Comparison of ENCODE assay signal across 19 cellular contexts in genomic region chr11:72445423-72445822, GRCh38. TPM values are rescaled to one million over a fixed set of nuclear protein-coding genes. Genes with fewer than 3 reads are reported as not detected.
DNase-seq lines count a peak whose midpoint lies in the region; ATAC-seq, FAIRE-seq and TF ChIP-seq lines count a peak whose summit lies in the region.
"Had no signal": no experiment of that assay in that cellular context is flagged by ENCODE, and none has a peak within 500 bp of the region (broad histone marks: within the 10 kb centered on the region; RNA-seq: fewer than 3 reads in every experiment).

No MANE protein-coding gene starts in this region.

- no peak overlapping the region for H3K4ac ChIP-seq in IMR-90 (ENCODE audit: low read depth, low read length)

- H3K23ac ChIP-seq in IMR-90 (ENCODE audit: low read depth, low read length), result no peak overlapping the region

- dilution Hi-C loops in IMR-90 (cut with HindIII; ENCODE audit: low sequenced_read_pairs, unreplicated experiment), result no loop called here

- H3K27ac ChIP-seq in HepG2 (ENCODE audit: extremely low read length, insufficient read depth, low read length) (no peak overlapping the region), right lobe of liver (no peak overlapping the region), IMR-90 (ENCODE audit: insufficient read depth, low read length) (no peak overlapping the region)
- H3K27ac ChIP-seq: C4-2B had no signal

- H3K9me3 ChIP-seq in HepG2 (ENCODE audit: low read length) (no peaks in the 10 kb centered on the region), right lobe of liver (no peaks in the 10 kb centered on the region), IMR-90 (ENCODE audit: control insufficient read depth, insufficient read depth, low read length) (no peaks in the 10 kb centered on the region)

- in situ Hi-C loops in HepG2 (cut with HindIII; ENCODE audit: extremely low pct_ligation_motif_present, low pct_unique_long_range_greater_than_20kb), result no loop called here
- in situ Hi-C loops in IMR-90 (cut with MboI; ENCODE audit: low sequenced_read_pairs), result no loop called here

- H3K4me1 ChIP-seq in HepG2 (ENCODE audit: insufficient read depth, low read length) (no peaks in the 10 kb centered on the region), right lobe of liver (no peaks in the 10 kb centered on the region), IMR-90 (ENCODE audit: control insufficient read depth, insufficient read depth, low read length) (no peaks in the 10 kb centered on the region)

- no peak overlapping the region for H2AK5ac ChIP-seq in IMR-90 (ENCODE audit: low read depth, low read length)

- no peak for DNase-seq in HepG2 (ENCODE audit: low spot score)
- DNase-seq in right lobe of liver, result no peak
- DNase-seq in IMR-90, result no peak
- DNase-seq in activated T-cell treated with anti-CD3 and anti-CD28 coated beads, Interleukin-2, amount 50 U/mL, for 24 hours, result no peak
- DNase-seq in NCI-H1105 (lab: John Stamatoyannopoulos, UW), result no peak
- DNase-seq: 8988T; CD4-positive, alpha-beta T cell; CD8-positive, alpha-beta memory T cell; DMS53; DMS79 treated with DMSO at 0.1 percent for 48 hours; GF-D8; GOT3; H7; HCEC 1CT had no signal

- H3K4me2 ChIP-seq in HepG2 (ENCODE audit: low read depth, low read length), result no peak overlapping the region
- H3K4me2 ChIP-seq in IMR-90 (ENCODE audit: low read depth, low read length), result no peak overlapping the region

- no peak overlapping the region for H2BK5ac ChIP-seq in IMR-90 (ENCODE audit: low read depth, low read length, poor library complexity, severe bottlenecking)

- ATAC-seq in HepG2, result no peak
- no peak for ATAC-seq in right lobe of liver
- ATAC-seq in IMR-90 (ENCODE audit: low read depth), result no peak
- no peak for ATAC-seq in GM19351 (IDR thresholded peaks at IDR 0.05; ENCODE audit: unreplicated experiment)

- no peak for FAIRE-seq in HepG2 (lab: Jason Lieb, UNC)
- FAIRE-seq: GM12891, GM18507 had no signal

- no peak overlapping the region for H3K14ac ChIP-seq in IMR-90 (replicated peaks; ENCODE audit: low read depth, low read length)

- CTCF ChIA-PET in HepG2 (lab: Yijun Ruan, JAX; ENCODE audit: low intra/inter-chr PET ratio, low total read pairs), result no interaction called here
- CTCF ChIA-PET in IMR-90 (lab: Yijun Ruan, JAX), result interaction anchor here (1.3 kb wide), 1 partner anchor 14 kb away, joined by 4 read pairs; no protein-coding TSS in a partner anchor

- H3K27ac Mint-ChIP-seq in dendritic cell treated with granulocyte-macrophage colony-stimulating factor and Interleukin-4, amounts not matched to agents 40 ng/mL and 50 ng/mL, for 4 days, result peak overlapping the region; percentile 48
- no peak overlapping the region for H3K27ac Mint-ChIP-seq in activated T-cell treated with anti-CD3 and anti-CD28 coated beads, Interleukin-2, amount 50 U/mL, for 24 hours
- H3K27ac Mint-ChIP-seq: CD4-positive, alpha-beta T cell had no signal

- H3K4me3 Mint-ChIP-seq in dendritic cell treated with granulocyte-macrophage colony-stimulating factor and Interleukin-4, amounts not matched to agents 40 ng/mL and 50 ng/mL, for 4 days, result no peak overlapping the region
- H3K4me3 Mint-ChIP-seq in activated T-cell treated with anti-CD3 and anti-CD28 coated beads, Interleukin-2, amount 50 U/mL, for 24 hours, result no peak overlapping the region
- H3K4me3 Mint-ChIP-seq: CD4-positive, alpha-beta T cell; CD8-positive, alpha-beta memory T cell had no signal

- TF ChIP-seq EP300 in HepG2 (IDR thresholded peaks at IDR 0.05; ENCODE audit: low read depth in 2 of 2, low read length in 2 of 2), result no peak
- TF ChIP-seq EP300 in HepG2 (CRISPR knock-in tag; IDR thresholded peaks at IDR 0.05; ENCODE audit: borderline replicate concordance), result no peak

- H3K36me3 Mint-ChIP-seq in dendritic cell treated with granulocyte-macrophage colony-stimulating factor and Interleukin-4, amounts not matched to agents 40 ng/mL and 50 ng/mL, for 4 days (ENCODE audit: low read depth), result no peaks in the 10 kb centered on the region
- no peaks in the 10 kb centered on the region for H3K36me3 Mint-ChIP-seq in activated T-cell treated with anti-CD3 and anti-CD28 coated beads, Interleukin-2, amount 50 U/mL, for 24 hours (ENCODE audit: low read depth)
- H3K36me3 Mint-ChIP-seq: CD8-positive, alpha-beta memory T cell had no signal

- no peak overlapping the region for H4K91ac ChIP-seq in IMR-90 (ENCODE audit: insufficient read depth, low read depth, low read length)

- no peaks in the 10 kb centered on the region for H3K36me3 ChIP-seq in HepG2 (replicated peaks in 1 of 2; ENCODE audit: control insufficient read depth in 1 of 2, insufficient read depth in 2 of 2, low read length in 2 of 2)
- no peaks in the 10 kb centered on the region for H3K36me3 ChIP-seq in right lobe of liver
- H3K36me3 ChIP-seq in IMR-90 (ENCODE audit: control insufficient read depth, insufficient read depth, low read length), result no peaks in the 10 kb centered on the region

- TF ChIP-seq POLR2A in HepG2 (IDR thresholded peaks at IDR 0.05; ENCODE audit: insufficient read depth in 1 of 2, low read depth in 2 of 2, low read length in 2 of 2) (no peak), right lobe of liver (IDR thresholded peaks at IDR 0.05) (no peak), IMR-90 (IDR thresholded peaks at IDR 0.05; ENCODE audit: low read depth, low read length) (no peak)

- no peak overlapping the region for H2AK9ac ChIP-seq in IMR-90 (replicated peaks; ENCODE audit: low read depth, low read length, poor library complexity)

- H3K18ac ChIP-seq in IMR-90 (ENCODE audit: low read depth, low read length), result no peak overlapping the region

- H3K4me3 ChIP-seq in HepG2 (replicated peaks in 1 of 3; ENCODE audit: insufficient read depth in 1 of 3, low read depth in 2 of 3, low read length in 3 of 3) (no peak overlapping the region), right lobe of liver (no peak overlapping the region), IMR-90 (ENCODE audit: insufficient read depth, low read depth, low read length) (no peak overlapping the region)

- H2AFZ ChIP-seq in HepG2 (ENCODE audit: low read length), result no peak overlapping the region
- H2AFZ ChIP-seq in IMR-90 (replicated peaks; ENCODE audit: low read length, poor library complexity), result no peak overlapping the region

- H2BK20ac ChIP-seq in IMR-90 (ENCODE audit: low read depth, low read length), result no peak overlapping the region

- POLR2A ChIA-PET in HepG2 (lab: Yijun Ruan, JAX) (no interaction called here), IMR-90 (lab: Charles Lee; ENCODE audit: unreplicated experiment) (no interaction called here)

- H3K56ac ChIP-seq in IMR-90 (ENCODE audit: extremely low read depth, insufficient read depth, low read length), result no peak overlapping the region

- no peak overlapping the region for H2BK15ac ChIP-seq in IMR-90 (ENCODE audit: low read depth, low read length)

- H4K20me1 ChIP-seq in HepG2 (ENCODE audit: insufficient read depth, low read length) (no peaks in the 10 kb centered on the region), IMR-90 (ENCODE audit: insufficient read depth, low read length) (no peaks in the 10 kb centered on the region)

- no TSS peak for BruUV-seq in HepG2 (replicated peaks; lab: Mats Ljungman, UMichigan)
- no TSS peak for BruUV-seq in IMR-90 (replicated peaks; lab: Mats Ljungman, UMichigan)

- H4K8ac ChIP-seq in IMR-90 (ENCODE audit: low read depth in 2 of 2, low read length in 2 of 2), result no peak overlapping the region

- peaks cover 60% of the 10 kb centered on the region for H3K4me1 Mint-ChIP-seq in dendritic cell treated with granulocyte-macrophage colony-stimulating factor and Interleukin-4, amounts not matched to agents 40 ng/mL and 50 ng/mL, for 4 days (ENCODE audit: low read depth)
- H3K4me1 Mint-ChIP-seq in activated T-cell treated with anti-CD3 and anti-CD28 coated beads, Interleukin-2, amount 50 U/mL, for 24 hours (ENCODE audit: low read depth), result peaks cover 2% of the 10 kb centered on the region

- TF ChIP-seq CTCF in HepG2 (CRISPR knock-in tag; IDR thresholded peaks at IDR 0.05) (no peak), right lobe of liver (IDR thresholded peaks at IDR 0.05) (no peak), IMR-90 (conservative IDR thresholded peaks at IDR 0.05; ENCODE audit: low read depth, low read length) (no peak)

- H3K27me3 ChIP-seq in HepG2 (ENCODE audit: control insufficient read depth in 1 of 2, insufficient read depth in 2 of 2, low read length in 2 of 2), result no peaks in the 10 kb centered on the region
- H3K27me3 ChIP-seq in right lobe of liver, result no peaks in the 10 kb centered on the region
- H3K27me3 ChIP-seq in IMR-90 (ENCODE audit: control insufficient read depth, insufficient read depth, low read length), result peaks cover 20% of the 10 kb centered on the region

- no peak overlapping the region for H4K5ac ChIP-seq in IMR-90 (ENCODE audit: low read depth, low read length)

- H3K79me2 ChIP-seq in HepG2 (ENCODE audit: insufficient read depth, low read length), result no peaks in the 10 kb centered on the region

- H3K27me3 Mint-ChIP-seq in dendritic cell treated with granulocyte-macrophage colony-stimulating factor and Interleukin-4, amounts not matched to agents 40 ng/mL and 50 ng/mL, for 4 days, result peaks cover 6% of the 10 kb centered on the region
- peaks cover 13% of the 10 kb centered on the region for H3K27me3 Mint-ChIP-seq in activated T-cell treated with anti-CD3 and anti-CD28 coated beads, Interleukin-2, amount 50 U/mL, for 24 hours

- H2BK120ac ChIP-seq in IMR-90 (ENCODE audit: low read depth, low read length), result no peak overlapping the region

- intact Hi-C loops in HepG2 (cut with micrococcal nuclease; ENCODE audit: unreplicated experiment) (no loop called here), right lobe of liver (cut with DNase I) (no loop called here), IMR-90 (cut with micrococcal nuclease) (no loop called here)
- intact Hi-C loops in dendritic cell treated with granulocyte-macrophage colony-stimulating factor and Interleukin-4, amounts not matched to agents 40 ng/mL and 50 ng/mL, for 4 days (cut with micrococcal nuclease), result no loop called here

- no peaks in the 10 kb centered on the region for H3K79me1 ChIP-seq in IMR-90 (ENCODE audit: low read depth in 1 of 2, low read length in 2 of 2)

- no peaks in the 10 kb centered on the region for H3K9me1 ChIP-seq in IMR-90 (ENCODE audit: insufficient read depth, low read length)

- H3K9ac ChIP-seq in HepG2 (ENCODE audit: insufficient read depth, low read depth, low read length), result no peak overlapping the region
- H3K9ac ChIP-seq in IMR-90 (ENCODE audit: low read depth, low read length), result no peak overlapping the region

- no peak for TF ChIP-seq RAD21 in HepG2 (CRISPR knock-in tag; IDR thresholded peaks at IDR 0.05)
- TF ChIP-seq RAD21 in IMR-90 (IDR thresholded peaks at IDR 0.05; ENCODE audit: low read length), result no peak

- peaks cover 10% of the 10 kb centered on the region for H3K9me3 Mint-ChIP-seq in dendritic cell treated with granulocyte-macrophage colony-stimulating factor and Interleukin-4, amounts not matched to agents 40 ng/mL and 50 ng/mL, for 4 days
- H3K9me3 Mint-ChIP-seq in activated T-cell treated with anti-CD3 and anti-CD28 coated beads, Interleukin-2, amount 50 U/mL, for 24 hours, result no peaks in the 10 kb centered on the region
- H3K9me3 Mint-ChIP-seq: CD4-positive, alpha-beta T cell; CD8-positive, alpha-beta memory T cell had no signal

RNA-seq across cellular contexts. Expression of gene CLPB, which starts 11.1 kb away (rescaled TPM):
- total RNA-seq in HepG2 (2016; rRNA removed; fragmentation: Illumina TruSeq; extraction: Trizol) (22.0 and 29.5 TPM in 2 replicates), right lobe of liver (10 to 100 TPM; 17.5 to 35.5 (median 23.4) TPM), IMR-90 (2012; rRNA removed) (41.9 and 45.0 TPM in 2 replicates)
- 3.9 and 4.4 TPM in 2 replicates for total RNA-seq in HepG2 (2016; cell fraction: cytosol; rRNA removed; fragmentation: Illumina TruSeq; extraction: Trizol; ENCODE audit: low read depth)
- total RNA-seq in HepG2 (2016; cell fraction: insoluble cytoplasmic fraction; rRNA removed; fragmentation: Illumina TruSeq; extraction: Trizol), result 20.1 and 28.8 TPM in 2 replicates
- 7.9 and 8.5 TPM in 2 replicates for total RNA-seq in HepG2 (2016; cell fraction: membrane; rRNA removed; fragmentation: Illumina TruSeq; extraction: Trizol)
- 24.4 and 27.6 TPM in 2 replicates for total RNA-seq in HepG2 (2016; cell fraction: nucleus; rRNA removed; fragmentation: Illumina TruSeq; extraction: Trizol)
- polyA plus RNA-seq in HepG2 (2011; rRNA removed) (11.8 and 15.6 TPM in 2 replicates), IMR-90 (2012; rRNA removed) (17.4 and 18.5 TPM in 2 replicates)
- 10.2 and 14.3 TPM in 2 replicates for polyA plus RNA-seq in HepG2 (2011; cell fraction: cytosol; rRNA removed)
- 19.1 and 25.1 TPM in 2 replicates for polyA plus RNA-seq in HepG2 (2011; cell fraction: nucleus; rRNA removed)
- 12.8 and 16.8 TPM in 2 replicates for polyA plus RNA-seq in HepG2 (2012)
- 3.4 and 4.0 TPM in 2 replicates for polyA plus RNA-seq in HepG2 (2016; cell fraction: cytosol; fragmentation: Illumina TruSeq; extraction: Trizol; ENCODE audit: low read depth)
- polyA plus RNA-seq in HepG2 (2016; cell fraction: insoluble cytoplasmic fraction; fragmentation: Illumina TruSeq; extraction: Trizol; ENCODE audit: low read depth), result 13.3 and 16.1 TPM in 2 replicates
- 4.9 and 5.7 TPM in 2 replicates for polyA plus RNA-seq in HepG2 (2016; cell fraction: membrane; fragmentation: Illumina TruSeq; extraction: Trizol; ENCODE audit: low read depth)
- 19.8 and 22.4 TPM in 2 replicates for polyA plus RNA-seq in HepG2 (2016; cell fraction: nucleus; fragmentation: Illumina TruSeq; extraction: Trizol; ENCODE audit: insufficient read depth, low read depth)
- polyA minus RNA-seq in HepG2 (2011; rRNA and poly(A)+ RNA removed; ENCODE audit: low replicate concordance), result 46.3 and 159 TPM in 2 replicates
- polyA minus RNA-seq in HepG2 (2011; cell fraction: cytosol; rRNA and poly(A)+ RNA removed), result 15.1 and 19.1 TPM in 2 replicates
- 22.1 and 24.0 TPM in 2 replicates for polyA minus RNA-seq in HepG2 (2011; cell fraction: nucleus; rRNA and poly(A)+ RNA removed)
- 6.8 and 8.4 TPM in 2 replicates for polyA plus RNA-seq in IMR-90 (2012; cell fraction: cytosol; rRNA removed)
- polyA plus RNA-seq in IMR-90 (2012; cell fraction: nucleus; rRNA removed; ENCODE audit: low replicate concordance), result 11.2 TPM in 2 replicates
